ENCODE assay signal across 1 cellular context in genomic region chr18:11203998-11204397, GRCh38.
TF ChIP-seq lines count a peak whose summit lies in the region.

No MANE protein-coding gene starts in this region.

TF ChIP-seq in GM23338, 12 proteins besides CTCF, POLR2A, EP300 and RAD21 (continued from another document):
- no peak for TF ChIP-seq ETS1 (IDR thresholded peaks at IDR 0.05)
